Comparison of ENCODE assay signal across 9 cellular contexts in genomic region chr17:69358688-69359596, GRCh38. TPM values are rescaled to one million over a fixed set of nuclear protein-coding genes. Genes with fewer than 3 reads are reported as not detected.
DNase-seq lines count a peak whose midpoint lies in the region; ATAC-seq and TF ChIP-seq lines count a peak whose summit lies in the region.
"Had no signal": no experiment of that assay in that cellular context is flagged by ENCODE, and none has a peak within 500 bp of the region (broad histone marks: within the 10 kb centered on the region; RNA-seq: fewer than 3 reads in every experiment).

No MANE protein-coding gene starts in this region.

- H3K4me1 Mint-ChIP-seq in naive thymus-derived CD8-positive, alpha-beta T cell: peaks cover 0 to 6% (median 1%) of the 10 kb centered on the region in 4 donors

- no peak overlapping the region for H3K27ac ChIP-seq in WERI-Rb-1
- H3K27ac ChIP-seq: uterus had no signal

- peaks cover 0 to 2% (median 0%) of the 10 kb centered on the region in 9 donors for H3K9me3 Mint-ChIP-seq in naive thymus-derived CD8-positive, alpha-beta T cell

- ATAC-seq in HG03159 (IDR thresholded peaks at IDR 0.05; ENCODE audit: unreplicated experiment) (peak; percentile 66), HG03196 (IDR thresholded peaks at IDR 0.05; ENCODE audit: unreplicated experiment) (no peak)
- ATAC-seq in naive thymus-derived CD8-positive, alpha-beta T cell: peak; percentile 48 to 53

- no peaks in the 10 kb centered on the region for H3K36me3 Mint-ChIP-seq in naive thymus-derived CD8-positive, alpha-beta T cell

- no peaks in the 10 kb centered on the region for H3K27me3 ChIP-seq in WERI-Rb-1 (ENCODE audit: insufficient read depth, low read depth, severe bottlenecking)
- H3K27me3 ChIP-seq: uterus had no signal

- no peaks in the 10 kb centered on the region for H3K9me3 ChIP-seq in WERI-Rb-1 (ENCODE audit: severe bottlenecking)
- H3K9me3 ChIP-seq: uterus had no signal

- no peak overlapping the region for H3K4me3 Mint-ChIP-seq in naive thymus-derived CD8-positive, alpha-beta T cell

- H3K36me3 ChIP-seq in WERI-Rb-1: no peaks in the 10 kb centered on the region
- H3K36me3 ChIP-seq: uterus had no signal

- H3K27me3 Mint-ChIP-seq in naive thymus-derived CD8-positive, alpha-beta T cell: peaks cover 0 to 7% (median 2%) of the 10 kb centered on the region in 5 donors

- TF ChIP-seq CTCF in WERI-Rb-1 (IDR thresholded peaks at IDR 0.05; ENCODE audit: low read depth, low read length): peak; percentile 87

- POLR2A ChIA-PET in naive thymus-derived CD8-positive, alpha-beta T cell (lab: Charles Lee): no interaction called here

- peak overlapping the region in 2 of 10 donors; percentile 1 to 5 for H3K27ac Mint-ChIP-seq in naive thymus-derived CD8-positive, alpha-beta T cell

- no peak overlapping the region for H3K4me3 ChIP-seq in WERI-Rb-1 (ENCODE audit: low read depth, low read length)
- H3K4me3 ChIP-seq: uterus had no signal

- peak; percentile 11 for DNase-seq in NCI-H2227 (lab: John Stamatoyannopoulos, UW; ENCODE audit: unreplicated experiment)
- DNase-seq in NCI-H2227 treated with DMSO at 0.1 percent for 48 hours (lab: John Stamatoyannopoulos, UW): no peak
- DNase-seq in WERI-Rb-1: peak; percentile 63
- DNase-seq in naive thymus-derived CD8-positive, alpha-beta T cell: peak in 6 of 10 donors; percentile 2 to 41 (median 16)
- DNase-seq in NCI-H1048 (lab: John Stamatoyannopoulos, UW): no peak
- DNase-seq in AG20443 (ENCODE audit: low spot score): no peak
- DNase-seq: uterus had no signal

RNA-seq across cellular contexts. Expression of gene ABCA5, which starts 32.0 kb away (rescaled TPM):
- 10 to 100 TPM; 36.4 to 40.0 TPM for total RNA-seq in naive thymus-derived CD8-positive, alpha-beta T cell
- 1 to 10 TPM; 6.0 to 6.6 (median 6.3) TPM for polyA plus RNA-seq in naive thymus-derived CD8-positive, alpha-beta T cell

RNA-seq across cellular contexts. Expression of gene MAP2K6, which starts 55.6 kb away (rescaled TPM):
- total RNA-seq in naive thymus-derived CD8-positive, alpha-beta T cell: 10 to 100 TPM; 12.9 to 15.9 TPM
- 10 to 100 TPM; 15.2 to 18.9 (median 17.3) TPM for polyA plus RNA-seq in naive thymus-derived CD8-positive, alpha-beta T cell

Comparison
In these comparisons a context has a peak if more than half of its experiments do, and no peak if none do; other contexts are left out.
1. DNase-seq: peak in NCI-H2227 (single experiment), WERI-Rb-1 (single experiment) and naive thymus-derived CD8-positive, alpha-beta T cell (6 of 10); none in NCI-H2227 treated with DMSO at 0.1 percent for 48 hours (single experiment), NCI-H1048 (single experiment) and AG20443 (single experiment).